22 cellular contexts compared by ENCODE assay signal in the genomic region with DNA sequence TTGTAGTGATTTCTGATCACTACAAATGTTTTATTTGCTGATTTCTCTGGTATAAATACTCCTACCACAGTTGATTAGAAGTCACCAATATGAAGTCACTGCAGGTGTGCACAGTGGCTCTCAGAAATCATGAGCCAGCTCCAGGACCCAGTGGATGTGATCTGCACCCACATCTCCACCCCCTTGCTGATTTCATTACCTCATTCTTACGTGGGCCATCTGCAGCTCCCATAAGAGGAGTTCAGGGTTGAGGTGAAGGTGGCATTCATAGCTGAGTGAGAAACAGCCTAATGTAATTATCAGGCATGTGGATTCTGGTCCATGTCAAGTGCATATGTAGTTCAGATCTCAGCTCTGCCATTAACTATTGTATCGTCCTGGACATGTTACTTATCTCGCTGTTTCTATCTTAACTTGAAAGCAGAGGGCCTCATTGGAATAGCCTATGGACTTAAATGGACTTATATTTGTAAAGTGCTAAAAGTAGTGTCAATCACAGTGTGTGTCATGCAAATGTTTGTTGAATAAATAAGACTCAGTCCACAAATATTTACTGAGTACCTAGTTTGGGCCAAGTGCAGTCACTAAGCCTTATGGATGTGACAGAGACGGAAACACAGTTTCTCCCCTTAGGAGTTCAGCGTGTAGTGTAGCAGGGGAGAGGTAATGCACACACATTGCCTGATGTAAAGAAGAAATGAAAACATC. TPM values are rescaled to one million over a fixed set of nuclear protein-coding genes. Genes with fewer than 3 reads are reported as not detected.
DNase-seq lines count a peak whose midpoint lies in the region; ATAC-seq, FAIRE-seq and TF ChIP-seq lines count a peak whose summit lies in the region.
"Had no signal": no experiment of that assay in that cellular context is flagged by ENCODE, and none has a peak within 500 bp of the region (broad histone marks: within the 10 kb centered on the region; RNA-seq: fewer than 3 reads in every experiment).

No MANE protein-coding gene starts in this region.

- no TSS peak for BruUV-seq in HepG2 (replicated peaks; lab: Mats Ljungman, UMichigan)

- H3K4me3 ChIP-seq in HepG2 (replicated peaks in 1 of 3; ENCODE audit: insufficient read depth in 1 of 3, low read depth in 2 of 3, low read length in 3 of 3), result no peak overlapping the region
- H3K4me3 ChIP-seq: GM23338, HAP-1 had no signal

- CTCF ChIA-PET in HepG2 (lab: Yijun Ruan, JAX; ENCODE audit: low intra/inter-chr PET ratio, low total read pairs), result no interaction called here

- H3K27me3 ChIP-seq in HepG2 (ENCODE audit: control insufficient read depth in 1 of 2, insufficient read depth in 2 of 2, low read length in 2 of 2), result peaks cover 1 to 12% of the 10 kb centered on the region in 2 experiments; a peak in 3 of 5 replicates

- no peaks in the 10 kb centered on the region for H3K36me3 ChIP-seq in HepG2 (replicated peaks in 1 of 2; ENCODE audit: control insufficient read depth in 1 of 2, insufficient read depth in 2 of 2, low read length in 2 of 2)
- H3K36me3 ChIP-seq: HAP-1 had no signal

- POLR2A ChIA-PET in HepG2 (lab: Yijun Ruan, JAX), result interaction anchor here (0.9 kb wide), 1 partner anchor 40 kb away, joined by 3 read pairs; no protein-coding TSS in a partner anchor

- FAIRE-seq in GM12891 (lab: Jason Lieb, UNC), result peak; percentile 13
- peak; percentile 34 for FAIRE-seq in HepG2 (lab: Jason Lieb, UNC)
- FAIRE-seq: G401.6, GM18507 had no signal

- H3K9me3 ChIP-seq in HepG2 (ENCODE audit: low read length), result no peaks in the 10 kb centered on the region
- H3K9me3 ChIP-seq: Caco-2, HAP-1 had no signal

- no peak overlapping the region for H2AFZ ChIP-seq in HepG2 (ENCODE audit: low read length)
- H2AFZ ChIP-seq: GM23338 had no signal

- peaks cover 12% of the 10 kb centered on the region; the same call in 1 of the 2 replicates for H3K4me1 ChIP-seq in HepG2 (ENCODE audit: insufficient read depth, low read length)
- H3K4me1 ChIP-seq: Caco-2, HAP-1 had no signal

- no peak overlapping the region for H3K4me2 ChIP-seq in HepG2 (ENCODE audit: low read depth, low read length)
- H3K4me2 ChIP-seq: GM23338 had no signal

- TF ChIP-seq EP300 in HepG2 (IDR thresholded peaks at IDR 0.05; ENCODE audit: low read depth in 2 of 2, low read length in 2 of 2) (no peak), HepG2 (CRISPR knock-in tag; IDR thresholded peaks at IDR 0.05; ENCODE audit: borderline replicate concordance) (no peak)

- TF ChIP-seq CTCF in HepG2 (CRISPR knock-in tag; IDR thresholded peaks at IDR 0.05), result no peak

- TF ChIP-seq RAD21 in HepG2 (CRISPR knock-in tag; IDR thresholded peaks at IDR 0.05), result no peak

- H3K79me2 ChIP-seq in HepG2 (ENCODE audit: insufficient read depth, low read length), result no peaks in the 10 kb centered on the region

- H4K20me1 ChIP-seq in HepG2 (ENCODE audit: insufficient read depth, low read length), result no peaks in the 10 kb centered on the region

- H3K27ac ChIP-seq in HepG2 (ENCODE audit: extremely low read length, insufficient read depth, low read length), result no peak overlapping the region
- H3K27ac ChIP-seq: HL-60 had no signal

- 0% methylated on average over 5 of the region's 5 CpGs for WGBS in HepG2 (ENCODE audit: low lambda C conversion rate)

- no peak for TF ChIP-seq POLR2A in GM12891 (IDR thresholded peaks at IDR 0.05; ENCODE audit: low read depth, low read length)
- no peak for TF ChIP-seq POLR2A in HepG2 (IDR thresholded peaks at IDR 0.05; ENCODE audit: insufficient read depth in 1 of 2, low read depth in 2 of 2, low read length in 2 of 2)

- peak; percentile 3 to 5 for DNase-seq in SHP77 (lab: John Stamatoyannopoulos, UW)
- DNase-seq in SHP77 treated with DMSO at 0.1 percent for 48 hours (lab: John Stamatoyannopoulos, UW), result no peak
- no peak for DNase-seq in GM12891 (ENCODE audit: insufficient read length, low spot score)
- peak; percentile 7 for DNase-seq in NCI-H69 (lab: John Stamatoyannopoulos, UW)
- DNase-seq in HepG2 (ENCODE audit: low spot score), result peak; percentile 44
- no peak for DNase-seq in NCI-H1417 treated with DMSO at 0.1 percent for 48 hours (lab: John Stamatoyannopoulos, UW)
- DNase-seq: Caco-2; CD4-positive, alpha-beta memory T cell; DMS 273 treated with DMSO at 0.1 percent for 48 hours; KG1; MV-4-11; NCI-H187 treated with DMSO at 0.1 percent for 48 hours; NCI-H2107; RPMI8226; SIG-M5 had no signal

- ATAC-seq in HepG2 (peak; percentile 94), GM19035 (IDR thresholded peaks at IDR 0.05; ENCODE audit: unreplicated experiment) (no peak), HG03039 (IDR thresholded peaks at IDR 0.05; ENCODE audit: unreplicated experiment) (no peak)
- ATAC-seq: GM23338 had no signal

- in situ Hi-C loops in HepG2 (cut with HindIII; ENCODE audit: extremely low pct_ligation_motif_present, low pct_unique_long_range_greater_than_20kb), result loop anchor here (25.0 kb wide), 1 partner anchor 1814 kb away; no protein-coding TSS in a partner anchor

- intact Hi-C loops in HepG2 (cut with micrococcal nuclease; ENCODE audit: unreplicated experiment), result no loop called here

- H3K9ac ChIP-seq in HepG2 (ENCODE audit: insufficient read depth, low read depth, low read length), result no peak overlapping the region

TF ChIP-seq in GM12891, 5 proteins besides CTCF, POLR2A, EP300 and RAD21:
- TF ChIP-seq POU2F2 (IDR thresholded peaks at IDR 0.05; ENCODE audit: low read depth, low read length), result no peak
- no peak for TF ChIP-seq TAF1 (IDR thresholded peaks at IDR 0.05; ENCODE audit: low read depth, low read length)
- no peak for TF ChIP-seq SPI1 (IDR thresholded peaks at IDR 0.05; ENCODE audit: low read depth, low read length)
- no peak for TF ChIP-seq POLR2AphosphoS5 (IDR thresholded peaks at IDR 0.05; ENCODE audit: low read depth, low read length)
- TF ChIP-seq PAX5 (IDR thresholded peaks at IDR 0.05; ENCODE audit: insufficient read depth, low read length, severe bottlenecking), result no peak

TF ChIP-seq in HepG2, 621 proteins besides CTCF, POLR2A, EP300 and RAD21 (continues in another document):
- TF ChIP-seq ZNF609 (CRISPR knock-in tag; IDR thresholded peaks at IDR 0.05; ENCODE audit: borderline replicate concordance) (peak; percentile 91), HDAC1 (CRISPR knock-in tag; IDR thresholded peaks at IDR 0.05) (0 out of 2 replicates have a peak, but pooled peaks have one; percentile 20), ZNF10 (CRISPR knock-in tag; IDR thresholded peaks at IDR 0.05; ENCODE audit: borderline replicate concordance, low read depth) (no peak)

RNA-seq across cellular contexts. Expression of gene ZKSCAN2, which starts 40.7 kb away (rescaled TPM):
- 1.6 TPM for polyA plus RNA-seq in GM12891 (2012; ENCODE audit: low read depth, missing spikeins)
- 11.1 and 14.7 TPM in 2 replicates for total RNA-seq in HepG2 (2016; rRNA removed; fragmentation: Illumina TruSeq; extraction: Trizol)
- 1.2 and 1.8 TPM in 2 replicates for total RNA-seq in HepG2 (2016; cell fraction: cytosol; rRNA removed; fragmentation: Illumina TruSeq; extraction: Trizol; ENCODE audit: low read depth)
- 11.4 and 14.6 TPM in 2 replicates for total RNA-seq in HepG2 (2016; cell fraction: insoluble cytoplasmic fraction; rRNA removed; fragmentation: Illumina TruSeq; extraction: Trizol)
- 4.6 and 5.1 TPM in 2 replicates for total RNA-seq in HepG2 (2016; cell fraction: membrane; rRNA removed; fragmentation: Illumina TruSeq; extraction: Trizol)
- total RNA-seq in HepG2 (2016; cell fraction: nucleus; rRNA removed; fragmentation: Illumina TruSeq; extraction: Trizol), result 15.4 and 18.7 TPM in 2 replicates
- 4.2 TPM in 2 replicates for polyA plus RNA-seq in HepG2 (2011; rRNA removed)
- polyA plus RNA-seq in HepG2 (2011; cell fraction: cytosol; rRNA removed), result 2.6 and 3.9 TPM in 2 replicates
- polyA plus RNA-seq in HepG2 (2011; cell fraction: nucleus; rRNA removed), result 7.2 and 7.9 TPM in 2 replicates
- 4.9 and 6.0 TPM in 2 replicates for polyA plus RNA-seq in HepG2 (2012)
- polyA plus RNA-seq in HepG2 (2016; cell fraction: cytosol; fragmentation: Illumina TruSeq; extraction: Trizol; ENCODE audit: low read depth), result 0.29 and 0.40 TPM in 2 replicates
- polyA plus RNA-seq in HepG2 (2016; cell fraction: insoluble cytoplasmic fraction; fragmentation: Illumina TruSeq; extraction: Trizol; ENCODE audit: low read depth), result 8.7 TPM in 2 replicates
- polyA plus RNA-seq in HepG2 (2016; cell fraction: membrane; fragmentation: Illumina TruSeq; extraction: Trizol; ENCODE audit: low read depth), result 1.2 and 1.5 TPM in 2 replicates
- polyA plus RNA-seq in HepG2 (2016; cell fraction: nucleus; fragmentation: Illumina TruSeq; extraction: Trizol; ENCODE audit: insufficient read depth, low read depth), result 9.8 and 10.4 TPM in 2 replicates
- polyA minus RNA-seq in HepG2 (2011; rRNA and poly(A)+ RNA removed; ENCODE audit: low replicate concordance), result 7.2 and 16.4 TPM in 2 replicates
- 12.3 and 13.2 TPM in 2 replicates for polyA minus RNA-seq in HepG2 (2011; cell fraction: cytosol; rRNA and poly(A)+ RNA removed)
- 44.2 and 45.0 TPM in 2 replicates for polyA minus RNA-seq in HepG2 (2011; cell fraction: nucleus; rRNA and poly(A)+ RNA removed)

Comparison
In these comparisons a context has a peak if more than half of its experiments do, and no peak if none do; other contexts are left out.
1. DNase-seq: peak in SHP77 (2 of 2), NCI-H69 (single experiment) and HepG2 (single experiment); none in SHP77 treated with DMSO at 0.1 percent for 48 hours (single experiment), GM12891 (single experiment) and NCI-H1417 treated with DMSO at 0.1 percent for 48 hours (single experiment).